In genomic region chr6:43267619-43268347, GRCh38 we compare ENCODE assay signal across 17 cellular contexts. TPM values are rescaled to one million over a fixed set of nuclear protein-coding genes. Genes with fewer than 3 reads are reported as not detected.
A peak's percentile ranks its signal among the peaks of the same experiment; 100 is the strongest.
DNase-seq lines count a peak whose midpoint lies in the region; ATAC-seq, FAIRE-seq and TF ChIP-seq lines count a peak whose summit lies in the region.
"Had no signal": no experiment of that assay in that cellular context is flagged by ENCODE, and none has a peak within 500 bp of the region (broad histone marks: within the 10 kb centered on the region; RNA-seq: fewer than 3 reads in every experiment).

No MANE protein-coding gene starts in this region.

- H3K36me3 ChIP-seq in esophagus squamous epithelium: no peaks in the 10 kb centered on the region
- no peaks in the 10 kb centered on the region for H3K36me3 ChIP-seq in muscle layer of duodenum (ENCODE audit: control insufficient read depth in 1 of 2, insufficient read depth in 2 of 2, low read length in 2 of 2)

- FAIRE-seq in GM12892 (lab: Jason Lieb, UNC): no peak

- no peak for TF ChIP-seq CTCF in esophagus squamous epithelium (IDR thresholded peaks at IDR 0.05)

- no peak for DNase-seq in Right ventricle myocardium superior
- DNase-seq in Right ventricle myocardium inferior (ENCODE audit: missing footprints): no peak
- DNase-seq in esophagus squamous epithelium (lab: John Stamatoyannopoulos, UW): no peak
- DNase-seq in NCI-H1930 (lab: John Stamatoyannopoulos, UW): no peak
- DNase-seq in GM12892 (ENCODE audit: insufficient read length): no peak
- DNase-seq: activated CD4-positive, CD25-positive, alpha-beta regulatory T cell treated with anti-CD3 and anti-CD28 coated beads, Interleukin-2, amount 50 U/mL, for 72 hours; activated T-cell treated with anti-CD3 and anti-CD28 coated beads, Interleukin-2, amount 50 U/mL, for 24 hours; amniotic stem cell; effector CD8-positive, alpha-beta T cell had no signal

- H3K9me3 ChIP-seq in esophagus squamous epithelium: no peaks in the 10 kb centered on the region
- H3K9me3 ChIP-seq in muscle layer of duodenum (ENCODE audit: control insufficient read depth in 1 of 2, low read length in 2 of 2): no peaks in the 10 kb centered on the region

- peaks cover 0 to 25% (median 14%) of the 10 kb centered on the region in 3 donors for H3K4me1 ChIP-seq in esophagus squamous epithelium
- H3K4me1 ChIP-seq in muscle layer of duodenum (ENCODE audit: control insufficient read depth in 1 of 2, insufficient read depth in 2 of 2, low read length in 2 of 2): peaks cover 15% of the 10 kb centered on the region in 2 donors

- H3K27ac ChIP-seq in esophagus squamous epithelium: peak overlapping the region in 3 of 4 donors; percentile 48 to 81 (median 63)
- H3K27ac ChIP-seq in muscle layer of duodenum (ENCODE audit: low read length): peak overlapping the region; percentile 67
- H3K27ac ChIP-seq: 22Rv1 had no signal

- H3K27me3 ChIP-seq in esophagus squamous epithelium (peaks cover 0 to 33% (median 0%) of the 10 kb centered on the region in 4 donors), muscle layer of duodenum (ENCODE audit: low read depth, low read length) (no peaks in the 10 kb centered on the region)

- WGBS in esophagus squamous epithelium, 2 donors: 73 to 79% methylated on average over 7 of the region's 7 CpGs

- intact Hi-C loops in Right ventricle myocardium superior (cut with DNase I): loop anchor here (5.0 to 10.0 kb wide), 2 partner anchors 65 to 247 kb away; partner anchors contain the start of genes LRRC73, POLR1C and YIPF3
- intact Hi-C loops in Right ventricle myocardium inferior (cut with DNase I): loop anchor here (1.0 kb wide), 1 partner anchor 63 kb away; no protein-coding TSS in a partner anchor
- intact Hi-C loops in esophagus squamous epithelium (cut with DNase I): loop anchor here (10.0 kb wide), 1 partner anchor 237 kb away; no protein-coding TSS in a partner anchor

- TF ChIP-seq POLR2A in esophagus squamous epithelium (IDR thresholded peaks at IDR 0.05) (no peak), GM12892 (IDR thresholded peaks at IDR 0.05; ENCODE audit: low read depth, low read length) (no peak)

- H3K4me3 ChIP-seq in esophagus squamous epithelium: no peak overlapping the region
- peak overlapping the region; percentile 11 to 18 for H3K4me3 ChIP-seq in muscle layer of duodenum (ENCODE audit: low read depth in 1 of 2, low read length in 2 of 2)

- peak; percentile 42 for ATAC-seq in Right ventricle myocardium superior (ENCODE audit: poor library complexity)
- no peak for ATAC-seq in Right ventricle myocardium inferior
- ATAC-seq in HG03045 (IDR thresholded peaks at IDR 0.05; ENCODE audit: unreplicated experiment): no peak
- no peak for ATAC-seq in HG03196 (IDR thresholded peaks at IDR 0.05; ENCODE audit: unreplicated experiment)
- ATAC-seq: SK-N-SH treated with all-trans-retinoic acid at 6 μM for 48 hours had no signal

RNA-seq across cellular contexts. Expression of gene TTBK1, which starts 24.5 kb away (rescaled TPM):
- total RNA-seq in Right ventricle myocardium superior (0.13 TPM), Right ventricle myocardium inferior (0.19 TPM), esophagus squamous epithelium (under 1 TPM in 1 of 4 donors, not detected in 3; 0.13 TPM)
- not detected for polyA plus RNA-seq in GM12892 (2012; ENCODE audit: missing spikeins)
- total RNA-seq: subcutaneous adipose tissue had no signal

RNA-seq across cellular contexts. Expression of gene SLC22A7, which starts 30.3 kb away (rescaled TPM):
- total RNA-seq in Right ventricle myocardium superior (not detected), Right ventricle myocardium inferior (not detected), esophagus squamous epithelium (not detected)
- polyA plus RNA-seq in GM12892 (2012; ENCODE audit: missing spikeins): not detected
- total RNA-seq: glomerular endothelial cell, renal cortical epithelial cell, subcutaneous adipose tissue had no signal

RNA-seq across cellular contexts. Expression of gene DNPH1, which starts 38.5 kb away (rescaled TPM):
- total RNA-seq in Right ventricle myocardium superior (31.5 TPM), Right ventricle myocardium inferior (29.9 TPM), esophagus squamous epithelium (100 to 1,000 TPM in 1 of 4 donors, 10 to 100 TPM in 3; 57.7 to 101 (median 81.5) TPM)
- polyA plus RNA-seq in GM12892 (2012; ENCODE audit: missing spikeins): 56.6 TPM

RNA-seq across cellular contexts. Expression of gene CRIP3, which starts 40.8 kb away (rescaled TPM):
- total RNA-seq in Right ventricle myocardium superior (4.1 TPM), Right ventricle myocardium inferior (7.1 TPM), esophagus squamous epithelium (under 1 TPM in 3 of 4 donors, not detected in 1; 0.38 to 0.72 (median 0.41) TPM)
- 12.8 TPM for polyA plus RNA-seq in GM12892 (2012; ENCODE audit: missing spikeins)
- total RNA-seq: glomerular endothelial cell had no signal

Comparison
In these comparisons a context has a peak if more than half of its experiments do, and no peak if none do; other contexts are left out.
1. H3K4me3 ChIP-seq: peak in muscle layer of duodenum (2 of 2); none in esophagus squamous epithelium (0 of 4).